ENCODE assay signal across 18 cellular contexts in the genomic region with DNA sequence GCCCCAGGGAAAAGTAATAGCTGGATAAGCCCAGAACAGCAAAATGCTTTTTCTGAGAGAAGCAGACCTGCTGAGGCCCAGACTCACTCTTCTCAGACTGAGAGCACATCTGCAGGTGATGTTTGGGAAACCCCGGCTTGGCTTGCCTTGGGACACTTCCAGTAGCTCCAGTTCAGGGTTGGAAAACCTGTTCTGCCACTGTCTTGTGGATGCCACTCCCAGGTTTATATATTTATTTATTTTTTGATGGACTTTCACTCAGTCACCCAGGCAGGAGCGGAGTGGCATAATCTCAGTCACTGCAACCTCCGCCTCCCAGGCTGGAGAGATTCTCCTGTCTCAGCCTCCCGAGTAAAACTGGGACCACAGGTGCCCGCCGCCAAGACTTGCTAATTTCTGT. TPM values are rescaled to one million over a fixed set of nuclear protein-coding genes. Genes with fewer than 3 reads are reported as not detected.
DNase-seq lines count a peak whose midpoint lies in the region; ATAC-seq and TF ChIP-seq lines count a peak whose summit lies in the region.
"Had no signal": no experiment of that assay in that cellular context is flagged by ENCODE, and none has a peak within 500 bp of the region (broad histone marks: within the 10 kb centered on the region; RNA-seq: fewer than 3 reads in every experiment).

No MANE protein-coding gene starts in this region.

- H3K27ac ChIP-seq in colonic mucosa: peak overlapping the region; percentile 70
- H3K27ac ChIP-seq in parathyroid adenoma: peak overlapping the region; percentile 62
- no peak overlapping the region for H3K27ac ChIP-seq in SK-N-SH (ENCODE audit: low read depth in 2 of 2, low read length in 1 of 2)
- H3K27ac ChIP-seq: brain microvascular endothelial cell, heart right ventricle, sigmoid colon had no signal

- peaks cover 9% of the 10 kb centered on the region for H3K4me1 ChIP-seq in colonic mucosa
- peaks cover 10% of the 10 kb centered on the region for H3K4me1 ChIP-seq in parathyroid adenoma
- no peaks in the 10 kb centered on the region; a peak in 1 of 4 replicates for H3K4me1 ChIP-seq in SK-N-SH (ENCODE audit: control insufficient read depth in 1 of 2, insufficient read depth in 2 of 2, low read depth in 1 of 2, low read length in 1 of 2)
- H3K4me1 ChIP-seq: heart right ventricle, sigmoid colon had no signal

- H3K9ac ChIP-seq in colonic mucosa (ENCODE audit: low read depth in 2 of 2, low read length in 2 of 2): no peak overlapping the region
- no peak overlapping the region for H3K9ac ChIP-seq in parathyroid adenoma
- H3K9ac ChIP-seq in SK-N-SH: no peak overlapping the region

- DNase-seq in DMS53 treated with DMSO at 0.1 percent for 48 hours (lab: John Stamatoyannopoulos, UW; ENCODE audit: unreplicated experiment) (peak; percentile 72), NCI-H510A (lab: John Stamatoyannopoulos, UW) (peak; percentile 44), colonic mucosa (peak; percentile 89), mesenteric fat pad (ENCODE audit: low spot score) (no peak), D341Med (ENCODE audit: low spot score) (no peak), SK-N-SH (no peak)
- DNase-seq: activated T-cell treated with anti-CD3 and anti-CD28 coated beads, Interleukin-2, amount 50 U/mL, for 24 hours; brain microvascular endothelial cell; heart right ventricle; midbrain; MV-4-11; nucleus accumbens; OCI-M1; sigmoid colon; stimulated activated CD4-positive, alpha-beta T cell treated with anti-CD3 and anti-CD28 coated beads, Interleukin-2, amount 100 ng/mL, for 48 hours had no signal

- H2AFZ ChIP-seq in parathyroid adenoma (peak overlapping the region; percentile 46), SK-N-SH (ENCODE audit: low read depth) (no peak overlapping the region)

- no peaks in the 10 kb centered on the region for H3K27me3 ChIP-seq in colonic mucosa
- H3K27me3 ChIP-seq in parathyroid adenoma (ENCODE audit: control insufficient read depth, insufficient read depth, low read length): no peaks in the 10 kb centered on the region
- H3K27me3 ChIP-seq in SK-N-SH (ENCODE audit: insufficient read depth): no peaks in the 10 kb centered on the region
- H3K27me3 ChIP-seq: brain microvascular endothelial cell, heart right ventricle, sigmoid colon had no signal

- no peaks in the 10 kb centered on the region for H3K9me2 ChIP-seq in SK-N-SH

- TF ChIP-seq CTCF in colonic mucosa (IDR thresholded peaks at IDR 0.05) (no peak), parathyroid adenoma (IDR thresholded peaks at IDR 0.05) (no peak), SK-N-SH (IDR thresholded peaks at IDR 0.05) (no peak)

- no peaks in the 10 kb centered on the region for H3K9me3 ChIP-seq in colonic mucosa
- no peaks in the 10 kb centered on the region for H3K9me3 ChIP-seq in parathyroid adenoma (ENCODE audit: control insufficient read depth, low read length)
- no peaks in the 10 kb centered on the region for H3K9me3 ChIP-seq in SK-N-SH
- H3K9me3 ChIP-seq: heart right ventricle, sigmoid colon had no signal

- no peaks in the 10 kb centered on the region for H4K20me1 ChIP-seq in SK-N-SH (ENCODE audit: insufficient read depth)

- 97% methylated on average over 6 of the region's 6 CpGs for WGBS in SK-N-SH (ENCODE audit: low lambda C conversion rate)

- no peaks in the 10 kb centered on the region for H3F3A ChIP-seq in SK-N-SH (replicated peaks; ENCODE audit: insufficient read depth)

- H3K4me3 ChIP-seq in colonic mucosa (no peak overlapping the region), parathyroid adenoma (ENCODE audit: low read depth, low read length) (no peak overlapping the region), SK-N-SH (ENCODE audit: low read depth in 2 of 2, low read length in 1 of 2) (no peak overlapping the region)
- H3K4me3 ChIP-seq: heart right ventricle, sigmoid colon had no signal

- H3K4me2 ChIP-seq in parathyroid adenoma (ENCODE audit: low read length) (no peak overlapping the region), SK-N-SH (no peak overlapping the region)

- TF ChIP-seq RAD21 in SK-N-SH (IDR thresholded peaks at IDR 0.05; ENCODE audit: low read length): no peak

- no peak for TF ChIP-seq EP300 in SK-N-SH (IDR thresholded peaks at IDR 0.05; ENCODE audit: borderline replicate concordance in 1 of 2, low read depth in 1 of 2, low read length in 1 of 2)

- no peaks in the 10 kb centered on the region for H3K79me2 ChIP-seq in parathyroid adenoma
- no peaks in the 10 kb centered on the region for H3K79me2 ChIP-seq in SK-N-SH (ENCODE audit: insufficient read depth)

- POLR2A ChIA-PET in SK-N-SH (lab: Yijun Ruan, JAX): no interaction called here

- intact Hi-C loops in colonic mucosa (cut with DNase I): no loop called here

- ATAC-seq in HG02798 (IDR thresholded peaks at IDR 0.05; ENCODE audit: poor library complexity, unreplicated experiment): no peak
- ATAC-seq: heart right ventricle, HepG2 had no signal

- H3K36me3 ChIP-seq in colonic mucosa (no peaks in the 10 kb centered on the region), parathyroid adenoma (ENCODE audit: control insufficient read depth, insufficient read depth, low read length) (no peaks in the 10 kb centered on the region), SK-N-SH (replicated peaks in 1 of 2; ENCODE audit: control insufficient read depth in 1 of 2, insufficient read depth in 2 of 2, low read length in 1 of 2) (no peaks in the 10 kb centered on the region)
- H3K36me3 ChIP-seq: brain microvascular endothelial cell, heart right ventricle, sigmoid colon had no signal

- CTCF ChIA-PET in SK-N-SH (lab: Yijun Ruan, JAX): interaction anchor here (2.4 kb wide), 1 partner anchor 11 kb away, joined by 12 read pairs; no protein-coding TSS in a partner anchor

TF ChIP-seq in SK-N-SH, 30 proteins besides CTCF, POLR2A, EP300 and RAD21 (continues in another document):
- TF ChIP-seq RCOR1 (IDR thresholded peaks at IDR 0.05; ENCODE audit: low read length) (no peak), MXI1 (IDR thresholded peaks at IDR 0.05; ENCODE audit: low read depth, low read length) (no peak), SMC3 (IDR thresholded peaks at IDR 0.05; ENCODE audit: low read depth, low read length) (no peak), JUND (IDR thresholded peaks at IDR 0.05) (no peak), SIN3A (IDR thresholded peaks at IDR 0.05; ENCODE audit: borderline replicate concordance, low read depth, low read length) (no peak), REST (IDR thresholded peaks at IDR 0.05; ENCODE audit: low read depth, low read length) (no peak)
- TF ChIP-seq, protein P1, sequence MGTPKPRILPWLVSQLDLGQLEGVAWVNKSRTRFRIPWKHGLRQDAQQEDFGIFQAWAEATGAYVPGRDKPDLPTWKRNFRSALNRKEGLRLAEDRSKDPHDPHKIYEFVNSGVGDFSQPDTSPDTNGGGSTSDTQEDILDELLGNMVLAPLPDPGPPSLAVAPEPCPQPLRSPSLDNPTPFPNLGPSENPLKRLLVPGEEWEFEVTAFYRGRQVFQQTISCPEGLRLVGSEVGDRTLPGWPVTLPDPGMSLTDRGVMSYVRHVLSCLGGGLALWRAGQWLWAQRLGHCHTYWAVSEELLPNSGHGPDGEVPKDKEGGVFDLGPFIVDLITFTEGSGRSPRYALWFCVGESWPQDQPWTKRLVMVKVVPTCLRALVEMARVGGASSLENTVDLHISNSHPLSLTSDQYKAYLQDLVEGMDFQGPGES (IDR thresholded peaks at IDR 0.05; ENCODE audit: low read depth, low read length): no peak

RNA-seq across cellular contexts. Expression of gene SMARCA4, which starts 8.0 kb away (rescaled TPM):
- total RNA-seq in colonic mucosa (100 to 1,000 TPM in 1 of 2 donors, 10 to 100 TPM in 1; 73.8 to 141 TPM), mesenteric fat pad (70.7 TPM)
- polyA plus RNA-seq in SK-N-SH (2012; rRNA removed): 48.3 and 90.7 TPM in 2 replicates
- polyA plus RNA-seq in SK-N-SH (2012; cell fraction: cytosol; rRNA removed): 58.0 and 70.3 TPM in 2 replicates
- 142 and 154 TPM in 2 replicates for polyA plus RNA-seq in SK-N-SH (2012; cell fraction: nucleus; rRNA removed)

RNA-seq across cellular contexts. Expression of gene TIMM29, which starts 24.2 kb away (rescaled TPM):
- total RNA-seq in colonic mucosa (10 to 100 TPM; 25.5 to 31.5 TPM), mesenteric fat pad (14.4 TPM)
- 11.7 and 12.5 TPM in 2 replicates for polyA plus RNA-seq in SK-N-SH (2012; rRNA removed)
- polyA plus RNA-seq in SK-N-SH (2012; cell fraction: cytosol; rRNA removed): 9.1 and 12.9 TPM in 2 replicates
- 10.5 and 11.2 TPM in 2 replicates for polyA plus RNA-seq in SK-N-SH (2012; cell fraction: nucleus; rRNA removed)

RNA-seq across cellular contexts. Expression of gene YIPF2, which starts 24.4 kb away (rescaled TPM):
- total RNA-seq in colonic mucosa (10 to 100 TPM; 64.4 to 71.3 TPM), mesenteric fat pad (28.4 TPM)
- 61.3 and 62.5 TPM in 2 replicates for polyA plus RNA-seq in SK-N-SH (2012; rRNA removed)
- 22.3 and 40.1 TPM in 2 replicates for polyA plus RNA-seq in SK-N-SH (2012; cell fraction: cytosol; rRNA removed)
- polyA plus RNA-seq in SK-N-SH (2012; cell fraction: nucleus; rRNA removed): 84.7 and 85.3 TPM in 2 replicates

Comparison
In these comparisons a context has a peak if more than half of its experiments do, and no peak if none do; other contexts are left out.
1. DNase-seq: peak in DMS53 treated with DMSO at 0.1 percent for 48 hours (single experiment), NCI-H510A (single experiment) and colonic mucosa (single experiment); none in mesenteric fat pad (single experiment), D341Med (single experiment) and SK-N-SH (single experiment).
2. H3K27ac ChIP-seq: peak in colonic mucosa (single experiment) and parathyroid adenoma (single experiment); none in SK-N-SH (0 of 2).